ENCODE assay signal across 9 cellular contexts in genomic region chr19:17441241-17442135, GRCh38. TPM values are rescaled to one million over a fixed set of nuclear protein-coding genes. Genes with fewer than 3 reads are reported as not detected.
A peak's percentile ranks its signal among the peaks of the same experiment; 100 is the strongest.
DNase-seq lines count a peak whose midpoint lies in the region; ATAC-seq, FAIRE-seq and TF ChIP-seq lines count a peak whose summit lies in the region.
"Had no signal": no experiment of that assay in that cellular context is flagged by ENCODE, and none has a peak within 500 bp of the region (broad histone marks: within the 10 kb centered on the region; RNA-seq: fewer than 3 reads in every experiment).

No MANE protein-coding gene starts in this region.

- no peaks in the 10 kb centered on the region for H3K36me3 Mint-ChIP-seq in activated CD4-positive, alpha-beta T cell treated with anti-CD3 and anti-CD28 coated beads for 36 hours (ENCODE audit: low read depth)
- no peaks in the 10 kb centered on the region for H3K36me3 Mint-ChIP-seq in MCF 10A (ENCODE audit: insufficient read depth, unreplicated experiment)
- peaks cover 3% of the 10 kb centered on the region for H3K36me3 Mint-ChIP-seq in mesothelial cell of epicardium

- no peak overlapping the region for H3K4me3 Mint-ChIP-seq in activated CD4-positive, alpha-beta T cell treated with anti-CD3 and anti-CD28 coated beads for 36 hours
- H3K4me3 Mint-ChIP-seq in MCF 10A (ENCODE audit: unreplicated experiment) (no peak overlapping the region), mesothelial cell of epicardium (no peak overlapping the region)

- no peaks in the 10 kb centered on the region for H3K4me1 Mint-ChIP-seq in activated CD4-positive, alpha-beta T cell treated with anti-CD3 and anti-CD28 coated beads for 36 hours
- no peaks in the 10 kb centered on the region for H3K4me1 Mint-ChIP-seq in MCF 10A (ENCODE audit: insufficient read depth, unreplicated experiment)
- H3K4me1 Mint-ChIP-seq in mesothelial cell of epicardium: peaks cover 6% of the 10 kb centered on the region

- H3K27ac Mint-ChIP-seq in activated CD4-positive, alpha-beta T cell treated with anti-CD3 and anti-CD28 coated beads for 36 hours: no peak overlapping the region
- H3K27ac Mint-ChIP-seq in MCF 10A (ENCODE audit: low read depth, unreplicated experiment) (no peak overlapping the region), mesothelial cell of epicardium (peak overlapping the region; percentile 72)

- no peaks in the 10 kb centered on the region for H3K27me3 Mint-ChIP-seq in activated CD4-positive, alpha-beta T cell treated with anti-CD3 and anti-CD28 coated beads for 36 hours
- H3K27me3 Mint-ChIP-seq in MCF 10A (ENCODE audit: insufficient read depth, unreplicated experiment): no peaks in the 10 kb centered on the region
- H3K27me3 Mint-ChIP-seq in mesothelial cell of epicardium (ENCODE audit: low read depth): no peaks in the 10 kb centered on the region

- FAIRE-seq in frontal cortex (lab: Jason Lieb, UNC): no peak

- CTCF ChIA-PET in activated CD4-positive, alpha-beta T cell treated with anti-CD3 and anti-CD28 coated beads for 36 hours (lab: Charles Lee): interaction anchor here (0.6 to 1.6 kb wide), 15 partner anchors 13 to 1294 kb away, joined by 3 to 9 read pairs (median 3); partner anchors contain the start of gene MVB12A
- CTCF ChIA-PET in MCF 10A (lab: Yijun Ruan, JAX): interaction anchor here (0.5 to 1.7 kb wide), 12 partner anchors 12 to 496 kb away, joined by 3 to 11 read pairs (median 4); partner anchors contain the start of gene MVB12A

- H3K9me3 Mint-ChIP-seq in activated CD4-positive, alpha-beta T cell treated with anti-CD3 and anti-CD28 coated beads for 36 hours (ENCODE audit: low read depth): no peaks in the 10 kb centered on the region
- H3K9me3 Mint-ChIP-seq in MCF 10A (ENCODE audit: unreplicated experiment) (no peaks in the 10 kb centered on the region), mesothelial cell of epicardium (no peaks in the 10 kb centered on the region)

- intact Hi-C loops in activated CD4-positive, alpha-beta T cell treated with anti-CD3 and anti-CD28 coated beads for 36 hours (cut with DNase I, micrococcal nuclease): loop anchor here (1.0 kb wide), 1 partner anchor 25 kb away; no protein-coding TSS in a partner anchor
- intact Hi-C loops in MCF 10A (cut with micrococcal nuclease): no loop called here

- peak; percentile 41 for DNase-seq in activated CD4-positive, alpha-beta T cell treated with anti-CD3 and anti-CD28 coated beads for 36 hours
- no peak for DNase-seq in activated CD4-positive, alpha-beta T cell treated with anti-CD3 and anti-CD28 coated beads for 1 hour
- DNase-seq in NCI-H82 (lab: John Stamatoyannopoulos, UW): peak; percentile 81
- peak; percentile 23 for DNase-seq in MCF 10A (ENCODE audit: unreplicated experiment)
- DNase-seq in mesothelial cell of epicardium (ENCODE audit: low spot score in 2 of 2, unreplicated experiment in 2 of 2): no peak
- DNase-seq in frontal cortex (ENCODE audit: low spot score in 2 of 2): no peak

- no TSS peak for BruUV-seq in MCF 10A (replicated peaks; lab: Mats Ljungman, UMichigan)

- peak; percentile 84 for ATAC-seq in activated CD4-positive, alpha-beta T cell treated with anti-CD3 and anti-CD28 coated beads for 36 hours
- ATAC-seq in HG03108 (IDR thresholded peaks at IDR 0.05; ENCODE audit: unreplicated experiment) (no peak), HG02571 (IDR thresholded peaks at IDR 0.05; ENCODE audit: unreplicated experiment) (no peak)

- POLR2A ChIA-PET in activated CD4-positive, alpha-beta T cell treated with anti-CD3 and anti-CD28 coated beads for 36 hours (lab: Charles Lee): interaction anchor here (0.6 to 0.7 kb wide), 3 partner anchors 32 to 201 kb away, joined by 3 to 8 read pairs (median 3); no protein-coding TSS in a partner anchor
- POLR2A ChIA-PET in MCF 10A (lab: Yijun Ruan, JAX): no interaction called here

- peak; percentile 37 for TF ChIP-seq CTCF in MCF 10A (IDR thresholded peaks at IDR 0.05; ENCODE audit: unreplicated experiment)
- TF ChIP-seq CTCF in mesothelial cell of epicardium (IDR thresholded peaks at IDR 0.05; ENCODE audit: unreplicated experiment): no peak

RNA-seq across cellular contexts. Expression of gene TMEM221, which starts 7.0 kb away (rescaled TPM):
- total RNA-seq in activated CD4-positive, alpha-beta T cell treated with anti-CD3 and anti-CD28 coated beads for 36 hours: not detected
- not detected in 2 replicates for total RNA-seq in MCF 10A (2022)
- total RNA-seq in mesothelial cell of epicardium: 4.8 to 6.0 TPM (median 5.1 TPM) in 3 replicates
- 0.82 TPM for total RNA-seq in frontal cortex

RNA-seq across cellular contexts. Expression of gene NXNL1, which starts 19.2 kb away (rescaled TPM):
- not detected for total RNA-seq in activated CD4-positive, alpha-beta T cell treated with anti-CD3 and anti-CD28 coated beads for 36 hours
- total RNA-seq in MCF 10A (2022) (not detected in 2 replicates), mesothelial cell of epicardium (not detected in 3 replicates), frontal cortex (not detected)
- total RNA-seq: skeletal muscle tissue had no signal

RNA-seq across cellular contexts. Expression of gene MVB12A, which starts 21.6 kb away (rescaled TPM):
- total RNA-seq in activated CD4-positive, alpha-beta T cell treated with anti-CD3 and anti-CD28 coated beads for 36 hours: 10 to 100 TPM; 27.6 to 32.6 TPM
- total RNA-seq in MCF 10A (2022) (47.7 and 51.1 TPM in 2 replicates), mesothelial cell of epicardium (53.5 to 57.2 TPM (median 54.5 TPM) in 3 replicates), frontal cortex (17.5 TPM)

RNA-seq across cellular contexts. Expression of gene SLC27A1, which starts 28.8 kb away (rescaled TPM):
- total RNA-seq in activated CD4-positive, alpha-beta T cell treated with anti-CD3 and anti-CD28 coated beads for 36 hours: 1 to 10 TPM; 2.2 to 2.7 TPM
- total RNA-seq in MCF 10A (2022) (3.4 and 5.0 TPM in 2 replicates), mesothelial cell of epicardium (25.1 to 27.5 TPM (median 26.0 TPM) in 3 replicates), frontal cortex (10.2 TPM)

RNA-seq across cellular contexts. Expression of gene BST2, which starts 36.1 kb away (rescaled TPM):
- total RNA-seq in activated CD4-positive, alpha-beta T cell treated with anti-CD3 and anti-CD28 coated beads for 36 hours: 10 to 100 TPM; 62.0 to 70.7 TPM
- total RNA-seq in MCF 10A (2022): 19.6 and 24.8 TPM in 2 replicates
- 326 to 362 TPM (median 360 TPM) in 3 replicates for total RNA-seq in mesothelial cell of epicardium
- total RNA-seq in frontal cortex: 1.6 TPM

Comparison
In these comparisons a context has a peak if more than half of its experiments do, and no peak if none do; other contexts are left out.
1. DNase-seq: peak in activated CD4-positive, alpha-beta T cell treated with anti-CD3 and anti-CD28 coated beads for 36 hours (single experiment), NCI-H82 (single experiment) and MCF 10A (single experiment); none in activated CD4-positive, alpha-beta T cell treated with anti-CD3 and anti-CD28 coated beads for 1 hour (single experiment), mesothelial cell of epicardium (0 of 2) and frontal cortex (0 of 2).